Comparison of ENCODE assay signal across 9 cellular contexts in genomic region chr3:57556459-57557087, GRCh38. TPM values are rescaled to one million over a fixed set of nuclear protein-coding genes. Genes with fewer than 3 reads are reported as not detected.
DNase-seq lines count a peak whose midpoint lies in the region; ATAC-seq, FAIRE-seq and TF ChIP-seq lines count a peak whose summit lies in the region.
"Had no signal": no experiment of that assay in that cellular context is flagged by ENCODE, and none has a peak within 500 bp of the region (broad histone marks: within the 10 kb centered on the region; RNA-seq: fewer than 3 reads in every experiment).

No MANE protein-coding gene starts in this region.

- H3K4me2 ChIP-seq in endothelial cell of umbilical vein (ENCODE audit: insufficient read depth, low read length) = peak overlapping the region; percentile 96

- peaks cover 19% of the 10 kb centered on the region for H3K4me1 ChIP-seq in endothelial cell of umbilical vein (ENCODE audit: control insufficient read depth, extremely low read depth, insufficient read depth, low read length)

- H3K9ac ChIP-seq in endothelial cell of umbilical vein (replicated peaks; ENCODE audit: extremely low read depth, insufficient read depth, low read length) = peak overlapping the region; percentile 70

- no peaks in the 10 kb centered on the region for H3K9me1 ChIP-seq in endothelial cell of umbilical vein (replicated peaks; ENCODE audit: control insufficient read depth, extremely low read depth, insufficient read depth, low read length)

- DNase-seq in COLO668 (lab: John Stamatoyannopoulos, UW; ENCODE audit: unreplicated experiment) (peak; percentile 44), endothelial cell of umbilical vein (ENCODE audit: low read depth, low spot score) (no peak), naive B cell (no peak), type B pancreatic cell (ENCODE audit: extremely low spot score, unreplicated experiment) (no peak), GOT3 (lab: John Stamatoyannopoulos, UW) (no peak)
- peak; percentile 53 for DNase-seq in activated CD4-positive, CD25-positive, alpha-beta regulatory T cell treated with anti-CD3 and anti-CD28 coated beads, Interleukin-2, amount 50 U/mL, for 72 hours

- ATAC-seq in GM19438 (IDR thresholded peaks at IDR 0.05; ENCODE audit: low read depth, unreplicated experiment) (peak; percentile 37), HG03442 (IDR thresholded peaks at IDR 0.05; ENCODE audit: unreplicated experiment) (peak; percentile 26), naive B cell (ENCODE audit: low read depth in 2 of 2) (peak; percentile 35 to 43)

- H3K79me2 ChIP-seq in endothelial cell of umbilical vein (ENCODE audit: control insufficient read depth, insufficient read depth, low read length) = peaks cover 41% of the 10 kb centered on the region

- peak overlapping the region; percentile 80 to 100 (median 94) for H3K4me3 Mint-ChIP-seq in naive B cell
- peak overlapping the region; percentile 86 for H3K4me3 Mint-ChIP-seq in type B pancreatic cell

- H2AFZ ChIP-seq in endothelial cell of umbilical vein (ENCODE audit: low read depth, low read length) = peak overlapping the region; percentile 89

- H3K4me3 ChIP-seq in endothelial cell of umbilical vein (replicated peaks in 1 of 3; ENCODE audit: insufficient read depth in 1 of 3, low read depth in 1 of 3, low read length in 3 of 3) = peak overlapping the region; percentile 44 to 84 (median 48)

- no peak for TF ChIP-seq POLR2A in endothelial cell of umbilical vein (IDR thresholded peaks at IDR 0.05; ENCODE audit: low read depth, low read length)

- H3K36me3 ChIP-seq in endothelial cell of umbilical vein (ENCODE audit: control insufficient read depth in 2 of 2, extremely low read depth in 1 of 2, insufficient read depth in 2 of 2, low read length in 2 of 2) = no peaks in the 10 kb centered on the region

- H3K4me1 Mint-ChIP-seq in naive B cell = peaks cover 28 to 36% (median 30%) of the 10 kb centered on the region in 3 donors
- H3K4me1 Mint-ChIP-seq in type B pancreatic cell (ENCODE audit: unreplicated experiment) = peaks cover 19% of the 10 kb centered on the region

- TF ChIP-seq CTCF in endothelial cell of umbilical vein (IDR thresholded peaks at IDR 0.05; ENCODE audit: extremely low read depth in 1 of 2, insufficient read depth in 1 of 2, low read depth in 1 of 2, low read length in 2 of 2) (no peak), type B pancreatic cell (conservative IDR thresholded peaks at IDR 0.05) (no peak)

- no TSS peak for BruUV-seq in endothelial cell of umbilical vein (replicated peaks; lab: Mats Ljungman, UMichigan)

- H3K27me3 Mint-ChIP-seq in naive B cell (no peaks in the 10 kb centered on the region), type B pancreatic cell (no peaks in the 10 kb centered on the region)

- peak overlapping the region; percentile 98 to 100 (median 99) for H3K27ac Mint-ChIP-seq in naive B cell
- peak overlapping the region; percentile 98 for H3K27ac Mint-ChIP-seq in type B pancreatic cell

- no peaks in the 10 kb centered on the region for H4K20me1 ChIP-seq in endothelial cell of umbilical vein (replicated peaks; ENCODE audit: control insufficient read depth, extremely low read depth, insufficient read depth, low read length)

- H3K27ac ChIP-seq in endothelial cell of umbilical vein (ENCODE audit: insufficient read depth, low read depth, low read length) = peak overlapping the region; percentile 81

- dilution Hi-C loops in endothelial cell of umbilical vein (cut with MboI; ENCODE audit: extremely low pct_ligation_motif_present, low sequenced_read_pairs) = no loop called here

- no peaks in the 10 kb centered on the region for H3K27me3 ChIP-seq in endothelial cell of umbilical vein (ENCODE audit: control insufficient read depth in 2 of 2, insufficient read depth in 2 of 2, low read length in 2 of 2)

- H3K9me3 Mint-ChIP-seq in naive B cell (no peaks in the 10 kb centered on the region), type B pancreatic cell (no peaks in the 10 kb centered on the region)

- intact Hi-C loops in endothelial cell of umbilical vein (cut with micrococcal nuclease) = loop anchor here (2.0 to 10.0 kb wide), 6 partner anchors 38 to 454 kb away; partner anchors contain the start of genes APPL1, ARF4 and SLMAP

- H3K9me3 ChIP-seq in endothelial cell of umbilical vein (replicated peaks; ENCODE audit: control insufficient read depth, insufficient read depth, low read length) = no peaks in the 10 kb centered on the region

- CTCF ChIA-PET in endothelial cell of umbilical vein (lab: Charles Lee) = interaction anchor here (1.1 to 3.3 kb wide), 7 partner anchors 11 to 296 kb away, joined by 3 to 27 read pairs (median 5); no protein-coding TSS in a partner anchor

- no peaks in the 10 kb centered on the region for H3K36me3 Mint-ChIP-seq in naive B cell
- peaks cover 22% of the 10 kb centered on the region for H3K36me3 Mint-ChIP-seq in type B pancreatic cell

- POLR2A ChIA-PET in endothelial cell of umbilical vein (lab: Charles Lee) = interaction anchor here (0.5 to 2.1 kb wide), 3 partner anchors 38 to 92 kb away, joined by 3 to 11 read pairs (median 5); partner anchors contain the start of gene ARF4

- peak; percentile 53 for FAIRE-seq in endothelial cell of umbilical vein (lab: Jason Lieb, UNC)
- FAIRE-seq: TTC549 had no signal

TF ChIP-seq in endothelial cell of umbilical vein, 7 proteins besides CTCF, POLR2A, EP300 and RAD21:
- TF ChIP-seq POLR2AphosphoS5 (IDR thresholded peaks at IDR 0.05; ENCODE audit: insufficient read depth, low read depth, low read length) = peak; percentile 13
- TF ChIP-seq GATA2 (IDR thresholded peaks at IDR 0.05; ENCODE audit: insufficient read depth, insufficient read length, low read depth, low read length) = no peak
TF ChIP-seq in endothelial cell of umbilical vein: peak in this region for 1.

RNA-seq across cellular contexts. Expression of gene PDE12, which starts 0.5 kb away (rescaled TPM):
- total RNA-seq in endothelial cell of umbilical vein (19.0 and 20.4 TPM in 2 replicates), type B pancreatic cell (ENCODE audit: low replicate concordance) (20.4 and 23.7 TPM in 2 replicates)
- polyA plus RNA-seq in endothelial cell of umbilical vein (12.7 and 12.8 TPM in 2 replicates), naive B cell (ENCODE audit: low read depth in 6 of 6) (10 to 100 TPM in 5 of 6 donors, 1 to 10 TPM in 1; 9.5 to 16.1 (median 12.5) TPM)
- polyA plus RNA-seq in endothelial cell of umbilical vein (2011; cell fraction: cytosol; rRNA removed) = 8.8 and 9.2 TPM in 2 replicates
- 6.6 and 7.7 TPM in 2 replicates for polyA plus RNA-seq in endothelial cell of umbilical vein (2011; cell fraction: nucleus; rRNA removed)
- 9.7 and 12.3 TPM in 2 replicates for polyA plus RNA-seq in endothelial cell of umbilical vein (2012)
- polyA minus RNA-seq in endothelial cell of umbilical vein = 27.7 and 32.5 TPM in 2 replicates
- 30.6 TPM for polyA minus RNA-seq in endothelial cell of umbilical vein (2011; cell fraction: cytosol; rRNA and poly(A)+ RNA removed)
- 16.1 and 17.5 TPM in 2 replicates for polyA minus RNA-seq in endothelial cell of umbilical vein (2011; cell fraction: nucleus; rRNA and poly(A)+ RNA removed)

RNA-seq across cellular contexts. Expression of gene DNAH12, which starts 12.4 kb away (rescaled TPM):
- total RNA-seq in endothelial cell of umbilical vein (0.20 TPM in 1 of 2 replicates, not detected in the other), type B pancreatic cell (ENCODE audit: low replicate concordance) (0.29 and 0.87 TPM in 2 replicates)
- polyA plus RNA-seq in endothelial cell of umbilical vein (0.06 and 0.10 TPM in 2 replicates), naive B cell (ENCODE audit: low read depth in 6 of 6) (under 1 TPM in 2 of 6 donors, not detected in 4; 0.11 to 0.71 TPM)
- polyA plus RNA-seq in endothelial cell of umbilical vein (2011; cell fraction: cytosol; rRNA removed) = 0.01 and 0.04 TPM in 2 replicates
- 0.18 and 0.29 TPM in 2 replicates for polyA plus RNA-seq in endothelial cell of umbilical vein (2011; cell fraction: nucleus; rRNA removed)
- 0.15 TPM in 1 of 2 replicates, not detected in the other for polyA plus RNA-seq in endothelial cell of umbilical vein (2012)
- 0.12 and 0.17 TPM in 2 replicates for polyA minus RNA-seq in endothelial cell of umbilical vein
- polyA minus RNA-seq in endothelial cell of umbilical vein (2011; cell fraction: cytosol; rRNA and poly(A)+ RNA removed) = not detected
- polyA minus RNA-seq in endothelial cell of umbilical vein (2011; cell fraction: nucleus; rRNA and poly(A)+ RNA removed) = 0.48 and 0.87 TPM in 2 replicates

RNA-seq across cellular contexts. Expression of gene ARF4, which starts 40.6 kb away (rescaled TPM):
- total RNA-seq in endothelial cell of umbilical vein = 243 and 249 TPM in 2 replicates
- polyA plus RNA-seq in endothelial cell of umbilical vein = 221 and 239 TPM in 2 replicates
- 242 and 277 TPM in 2 replicates for polyA plus RNA-seq in endothelial cell of umbilical vein (2011; cell fraction: cytosol; rRNA removed)
- 116 and 136 TPM in 2 replicates for polyA plus RNA-seq in endothelial cell of umbilical vein (2011; cell fraction: nucleus; rRNA removed)
- 233 and 343 TPM in 2 replicates for polyA plus RNA-seq in endothelial cell of umbilical vein (2012)
- polyA minus RNA-seq in endothelial cell of umbilical vein = 602 and 710 TPM in 2 replicates
- 74.9 TPM for polyA minus RNA-seq in endothelial cell of umbilical vein (2011; cell fraction: cytosol; rRNA and poly(A)+ RNA removed)
- polyA minus RNA-seq in endothelial cell of umbilical vein (2011; cell fraction: nucleus; rRNA and poly(A)+ RNA removed) = 177 and 235 TPM in 2 replicates
- 100 to 1,000 TPM; 106 to 153 (median 133) TPM for polyA plus RNA-seq in naive B cell (ENCODE audit: low read depth in 6 of 6)
- total RNA-seq in type B pancreatic cell (ENCODE audit: low replicate concordance) = 132 and 188 TPM in 2 replicates

Comparison
In these comparisons a context has a peak if more than half of its experiments do, and no peak if none do; other contexts are left out.
1. DNase-seq: peak in COLO668 (single experiment) and activated CD4-positive, CD25-positive, alpha-beta regulatory T cell treated with anti-CD3 and anti-CD28 coated beads, Interleukin-2, amount 50 U/mL, for 72 hours (single experiment); none in endothelial cell of umbilical vein (single experiment), naive B cell (single experiment), type B pancreatic cell (single experiment) and GOT3 (single experiment).
2. Peak in every context shown above with its lines, with median percentiles within 50 percentile points of each other: ATAC-seq.